In genomic region chr1:87686671-87687070, GRCh38 we compare ENCODE assay signal across 22 cellular contexts.
A peak's percentile ranks its signal among the peaks of the same experiment; 100 is the strongest.
DNase-seq lines count a peak whose midpoint lies in the region; ATAC-seq, FAIRE-seq and TF ChIP-seq lines count a peak whose summit lies in the region.
"Had no signal": no experiment of that assay in that cellular context is flagged by ENCODE, and none has a peak within 500 bp of the region (broad histone marks: within the 10 kb centered on the region; RNA-seq: fewer than 3 reads in every experiment).

No MANE protein-coding gene starts in this region.

- whole genome bisulfite sequencing in smooth muscle cell (ENCODE audit: low lambda C conversion rate) = 29% methylated on average over 1 of the region's 1 CpG

- H3K9ac ChIP-seq in muscle layer of colon (ENCODE audit: low read length) (no peak overlapping the region), smooth muscle cell (ENCODE audit: low read depth) (peak overlapping the region; percentile 38)

- H3K4me3 ChIP-seq in bronchial epithelial cell (ENCODE audit: low read depth, low read length) = no peak overlapping the region
- peak overlapping the region in 1 of 2 donors; percentile 3 for H3K4me3 ChIP-seq in muscle layer of colon (ENCODE audit: low read depth in 1 of 2, low read length in 2 of 2)
- H3K4me3 ChIP-seq in smooth muscle cell = no peak overlapping the region
- H3K4me3 ChIP-seq in left ventricle myocardium inferior = no peak overlapping the region
- H3K4me3 ChIP-seq: A549, HAP-1, Peyer's patch had no signal

- H3K4me2 ChIP-seq in smooth muscle cell = peak overlapping the region; percentile 84
- H3K4me2 ChIP-seq: A549 had no signal

- H3F3A ChIP-seq in smooth muscle cell (ENCODE audit: low read depth) = peaks cover 20% of the 10 kb centered on the region

- H3K4me1 ChIP-seq in muscle layer of colon (ENCODE audit: insufficient read depth, low read length) (peaks cover 22% of the 10 kb centered on the region), smooth muscle cell (ENCODE audit: low read depth) (peaks cover 37% of the 10 kb centered on the region), left ventricle myocardium inferior (peaks cover 21% of the 10 kb centered on the region)
- H3K4me1 ChIP-seq: A549, BE2C had no signal

- TF ChIP-seq CTCF in D721Med (IDR thresholded peaks at IDR 0.05; ENCODE audit: insufficient read depth, missing control alignments) (no peak), bronchial epithelial cell (IDR thresholded peaks at IDR 0.05; ENCODE audit: insufficient read depth, low read length, severe bottlenecking) (no peak), smooth muscle cell (IDR thresholded peaks at IDR 0.05; ENCODE audit: borderline replicate concordance, insufficient read depth, poor library complexity, severe bottlenecking) (no peak), left ventricle myocardium inferior (IDR thresholded peaks at IDR 0.05; ENCODE audit: borderline replicate concordance) (no peak)

- no peaks in the 10 kb centered on the region for H3K36me3 ChIP-seq in bronchial epithelial cell (ENCODE audit: control insufficient read depth, insufficient read depth, low read length)
- no peaks in the 10 kb centered on the region for H3K36me3 ChIP-seq in muscle layer of colon (ENCODE audit: insufficient read depth, low read length)
- H3K36me3 ChIP-seq in smooth muscle cell (ENCODE audit: low read depth) = no peaks in the 10 kb centered on the region
- no peaks in the 10 kb centered on the region for H3K36me3 ChIP-seq in left ventricle myocardium inferior
- H3K36me3 ChIP-seq: BE2C, HAP-1, Peyer's patch had no signal

- peak overlapping the region; percentile 6 for H3K27ac ChIP-seq in muscle layer of colon (ENCODE audit: low read depth, low read length)
- H3K27ac ChIP-seq in smooth muscle cell (ENCODE audit: low read depth) = peak overlapping the region; percentile 99
- H3K27ac ChIP-seq in left ventricle myocardium inferior (replicated peaks) = no peak overlapping the region
- H3K27ac ChIP-seq: A549, HL-60, Peyer's patch had no signal

- FAIRE-seq in D721Med (lab: Jason Lieb, UNC) (peak; percentile 44), bronchial epithelial cell (lab: Jason Lieb, UNC) (peak; percentile 79)
- FAIRE-seq: A549, HepG2 had no signal

- ATAC-seq in GM21529 (IDR thresholded peaks at IDR 0.05; ENCODE audit: unreplicated experiment) = no peak
- ATAC-seq: A549, HepG2, SK-N-SH treated with all-trans-retinoic acid at 6 μM for 48 hours had no signal

- intact Hi-C loops in left ventricle myocardium inferior (cut with micrococcal nuclease) = no loop called here

- no peak for DNase-seq in D721Med (ENCODE audit: insufficient read length, low spot score)
- DNase-seq in bronchial epithelial cell (ENCODE audit: low read depth) = no peak
- no peak for DNase-seq in smooth muscle cell (lab: John Stamatoyannopoulos, UW; ENCODE audit: unreplicated experiment)
- DNase-seq in left ventricle myocardium inferior = no peak
- no peak for DNase-seq in NCI-H1694 treated with DMSO at 0.1 percent for 48 hours (lab: John Stamatoyannopoulos, UW)
- no peak for DNase-seq in GOT3 (lab: John Stamatoyannopoulos, UW)
- DNase-seq: BE2C, DMS79, KG1, NCI-H1694, NCI-H2081 treated with DMSO at 0.1 percent for 48 hours, NCI-H2227 treated with DMSO at 0.1 percent for 48 hours, NCI-H510A treated with DMSO at 0.1 percent for 48 hours, NCI-H748 treated with DMSO at 0.1 percent for 48 hours, Peyer's patch had no signal

- peak overlapping the region; percentile 54 for H2AFZ ChIP-seq in smooth muscle cell (ENCODE audit: low read depth)

- no peaks in the 10 kb centered on the region for H3K79me2 ChIP-seq in smooth muscle cell (ENCODE audit: low read depth)

- no peaks in the 10 kb centered on the region for H4K20me1 ChIP-seq in smooth muscle cell (ENCODE audit: low read depth)

- H3K9me3 ChIP-seq in muscle layer of colon (ENCODE audit: low read length) (no peaks in the 10 kb centered on the region), smooth muscle cell (replicated peaks; ENCODE audit: low read depth) (no peaks in the 10 kb centered on the region), left ventricle myocardium inferior (replicated peaks) (no peaks in the 10 kb centered on the region)
- H3K9me3 ChIP-seq: A549, BE2C, HAP-1, Peyer's patch had no signal

- H3K27me3 ChIP-seq in bronchial epithelial cell (ENCODE audit: control insufficient read depth, insufficient read depth, low read length) = no peaks in the 10 kb centered on the region
- no peaks in the 10 kb centered on the region for H3K27me3 ChIP-seq in muscle layer of colon (ENCODE audit: control insufficient read depth in 1 of 2, insufficient read depth in 2 of 2, low read length in 2 of 2)
- H3K27me3 ChIP-seq in smooth muscle cell (ENCODE audit: low read depth) = no peaks in the 10 kb centered on the region
- no peaks in the 10 kb centered on the region for H3K27me3 ChIP-seq in left ventricle myocardium inferior (ENCODE audit: low read depth)
- H3K27me3 ChIP-seq: BE2C, Peyer's patch had no signal
